ENCODE assay signal across 1 cellular context in genomic region chr4:52712991-52713275, GRCh38.
TF ChIP-seq lines count a peak whose summit lies in the region.

No MANE protein-coding gene starts in this region.

TF ChIP-seq in H1, 55 proteins besides CTCF, POLR2A, EP300 and RAD21 (continued from another document):
- TF ChIP-seq, protein P1, sequence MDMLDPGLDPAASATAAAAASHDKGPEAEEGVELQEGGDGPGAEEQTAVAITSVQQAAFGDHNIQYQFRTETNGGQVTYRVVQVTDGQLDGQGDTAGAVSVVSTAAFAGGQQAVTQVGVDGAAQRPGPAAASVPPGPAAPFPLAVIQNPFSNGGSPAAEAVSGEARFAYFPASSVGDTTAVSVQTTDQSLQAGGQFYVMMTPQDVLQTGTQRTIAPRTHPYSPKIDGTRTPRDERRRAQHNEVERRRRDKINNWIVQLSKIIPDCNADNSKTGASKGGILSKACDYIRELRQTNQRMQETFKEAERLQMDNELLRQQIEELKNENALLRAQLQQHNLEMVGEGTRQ (IDR thresholded peaks at IDR 0.05; ENCODE audit: low read length): peak; percentile 45; the same call in 1 of the 2 replicates
